1 cellular context compared by ENCODE assay signal in the genomic region with DNA sequence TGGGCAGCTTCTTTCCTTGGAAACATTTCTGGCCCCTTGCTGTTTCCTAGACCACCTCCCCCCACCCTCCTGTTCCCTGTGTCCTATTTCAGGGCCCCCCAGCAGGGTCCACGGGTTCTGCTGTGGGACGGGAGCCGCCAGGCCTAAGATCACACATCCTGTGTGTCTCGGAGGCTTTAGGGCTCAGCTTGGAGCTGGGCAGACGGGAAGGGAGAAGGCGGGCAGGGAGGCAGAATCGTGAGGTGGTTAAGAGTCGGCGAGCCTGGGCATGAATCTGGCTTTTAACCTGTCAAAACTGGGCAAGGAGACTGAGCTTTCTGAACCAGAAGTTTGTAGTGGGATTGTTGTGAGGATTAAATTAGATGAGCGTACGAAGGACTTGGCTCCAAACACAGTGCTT.
TF ChIP-seq lines count a peak whose summit lies in the region.

No MANE protein-coding gene starts in this region.

TF ChIP-seq in K562, 482 proteins besides CTCF, POLR2A, EP300 and RAD21:
- TF ChIP-seq CC2D1A (IDR thresholded peaks at IDR 0.05): no peak
- no peak for TF ChIP-seq ZKSCAN1 (IDR thresholded peaks at IDR 0.05; ENCODE audit: low read depth, low read length)
- TF ChIP-seq RBFOX2 (IDR thresholded peaks at IDR 0.05; ENCODE audit: low read depth, low read length): 0 out of 2 replicates have a peak, but pooled peaks have one; percentile 4
